In the genomic region with DNA sequence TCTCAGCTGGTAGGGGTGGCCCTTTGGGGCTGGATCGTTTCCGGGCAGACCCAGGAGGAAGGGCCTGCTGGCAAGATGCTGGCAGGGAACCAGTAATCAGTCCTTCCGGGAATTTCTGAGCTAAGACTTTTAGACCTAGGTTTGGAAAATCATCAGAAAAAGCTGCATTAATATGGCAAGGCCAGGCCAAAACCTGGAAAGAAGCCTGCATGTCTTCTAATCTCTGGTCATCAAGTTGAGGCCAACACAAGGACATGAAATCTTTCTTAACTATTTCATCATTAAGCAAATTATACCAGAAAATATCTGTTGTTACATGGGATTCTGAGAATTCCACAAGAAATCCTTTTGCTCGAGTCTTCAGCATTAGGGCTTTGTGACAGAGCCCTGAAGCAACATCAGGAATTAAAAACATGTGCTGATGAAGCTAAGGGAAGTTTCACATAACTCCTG, we compare ENCODE assay signal across 21 cellular contexts. TPM values are rescaled to one million over a fixed set of nuclear protein-coding genes. Genes with fewer than 3 reads are reported as not detected.
DNase-seq lines count a peak whose midpoint lies in the region; ATAC-seq, FAIRE-seq and TF ChIP-seq lines count a peak whose summit lies in the region.
"Had no signal": no experiment of that assay in that cellular context is flagged by ENCODE, and none has a peak within 500 bp of the region (broad histone marks: within the 10 kb centered on the region; RNA-seq: fewer than 3 reads in every experiment).

No MANE protein-coding gene starts in this region.

- H3K4me3 Mint-ChIP-seq in immature natural killer cell = no peak overlapping the region
- H3K4me3 Mint-ChIP-seq: CD14-positive monocyte; stimulated activated naive CD8-positive, alpha-beta T cell treated with anti-CD3 and anti-CD28 coated beads, Interleukin-15, Interleukin-2, amounts not matched to agents 100 ng/mL and 50 ng/mL, for 24 hours had no signal

- CTCF ChIA-PET in K562 (lab: Yijun Ruan, JAX; ENCODE audit: low intra/inter-chr PET ratio) = no interaction called here

- peaks cover 5 to 36% (median 31%) of the 10 kb centered on the region in 3 donors for H3K36me3 Mint-ChIP-seq in immature natural killer cell

- H2AFZ ChIP-seq in K562 (ENCODE audit: low read depth, low read length) (no peak overlapping the region), hepatocyte (no peak overlapping the region)

- H4K20me1 ChIP-seq in K562 (replicated peaks; ENCODE audit: control insufficient read depth, insufficient read depth, low read length) (no peaks in the 10 kb centered on the region), hepatocyte (ENCODE audit: insufficient read depth, poor library complexity, severe bottlenecking) (no peaks in the 10 kb centered on the region)

- H3K4me1 ChIP-seq in K562 (replicated peaks in 1 of 2; ENCODE audit: control insufficient read depth in 2 of 2, insufficient read depth in 2 of 2, low read length in 2 of 2) (no peaks in the 10 kb centered on the region; a peak in 1 of 5 replicates), hepatocyte (ENCODE audit: insufficient read depth) (peaks cover 26% of the 10 kb centered on the region), spleen (no peaks in the 10 kb centered on the region), stomach (peaks cover 0 to 9% (median 0%) of the 10 kb centered on the region in 4 donors)

- TF ChIP-seq CTCF in K562 (IDR thresholded peaks at IDR 0.05 in 2 of 3, conservative IDR thresholded peaks at IDR 0.05 in 1 of 3; ENCODE audit: insufficient read depth in 2 of 3, low read depth in 1 of 3, low read length in 3 of 3) (no peak), hepatocyte (IDR thresholded peaks at IDR 0.05; ENCODE audit: poor library complexity) (no peak), spleen (IDR thresholded peaks at IDR 0.05 in 8 of 11, conservative IDR thresholded peaks at IDR 0.05 in 3 of 11) (no peak), stomach (IDR thresholded peaks at IDR 0.05) (no peak)

- H3K36me3 ChIP-seq in K562 (ENCODE audit: control insufficient read depth, insufficient read depth, low read length) (no peaks in the 10 kb centered on the region), hepatocyte (replicated peaks; ENCODE audit: insufficient read depth, low read depth) (no peaks in the 10 kb centered on the region), spleen (peaks cover 0 to 33% (median 5%) of the 10 kb centered on the region in 6 donors), stomach (peaks cover 0 to 21% (median 11%) of the 10 kb centered on the region in 4 donors)
- H3K36me3 ChIP-seq: ovary had no signal

- H3K9me3 Mint-ChIP-seq in immature natural killer cell = no peaks in the 10 kb centered on the region
- H3K9me3 Mint-ChIP-seq: CD14-positive monocyte; stimulated activated naive CD8-positive, alpha-beta T cell treated with anti-CD3 and anti-CD28 coated beads, Interleukin-15, Interleukin-2, amounts not matched to agents 100 ng/mL and 50 ng/mL, for 24 hours had no signal

- in situ Hi-C loops in K562 (cut with MboI) = no loop called here

- H3K27me3 Mint-ChIP-seq in immature natural killer cell (ENCODE audit: low read depth in 3 of 3) = peaks cover 0 to 3% (median 0%) of the 10 kb centered on the region in 3 donors
- H3K27me3 Mint-ChIP-seq: stimulated activated naive CD8-positive, alpha-beta T cell treated with anti-CD3 and anti-CD28 coated beads, Interleukin-15, Interleukin-2, amounts not matched to agents 100 ng/mL and 50 ng/mL, for 24 hours had no signal

- TF ChIP-seq EP300 in K562 (IDR thresholded peaks at IDR 0.05; ENCODE audit: low read length) = no peak
- TF ChIP-seq EP300 in stomach (IDR thresholded peaks at IDR 0.05) = no peak

- no peaks in the 10 kb centered on the region for H3K9me1 ChIP-seq in K562 (ENCODE audit: control insufficient read depth, insufficient read depth, low read length)

- H3K9me3 ChIP-seq in K562 (replicated peaks; ENCODE audit: control insufficient read depth, insufficient read depth, low read depth, low read length) (no peaks in the 10 kb centered on the region), hepatocyte (ENCODE audit: low read depth) (no peaks in the 10 kb centered on the region), spleen (no peaks in the 10 kb centered on the region), stomach (no peaks in the 10 kb centered on the region)
- H3K9me3 ChIP-seq: ovary had no signal

- ATAC-seq in K562 = no peak

- peaks cover 2 to 10% of the 10 kb centered on the region in 2 donors for H3K4me1 Mint-ChIP-seq in immature natural killer cell

- intact Hi-C loops in K562 (cut with micrococcal nuclease) (no loop called here), spleen (cut with DNase I; ENCODE audit: low total_unique reads) (no loop called here), stomach (cut with DNase I; ENCODE audit: low total_unique reads) (no loop called here)

- 29% methylated on average over 4 of the region's 4 CpGs for WGBS in K562 (ENCODE audit: insufficient coverage, low coverage, missing lambda C conversion rate)
- WGBS in hepatocyte (ENCODE audit: low lambda C conversion rate, missing lambda C conversion rate) = 62% methylated on average over 4 of the region's 4 CpGs
- WGBS in spleen, 5 donors = 77 to 86% (median 81%) methylated on average over 4 of the region's 4 CpGs
- WGBS in stomach, 5 donors = 64 to 88% (median 75%) methylated on average over 4 of the region's 4 CpGs

- no peak for FAIRE-seq in K562 (lab: Jason Lieb, UNC)
- FAIRE-seq: islet of Langerhans had no signal

- H3K27ac Mint-ChIP-seq in immature natural killer cell = no peak overlapping the region
- H3K27ac Mint-ChIP-seq: stimulated activated naive CD8-positive, alpha-beta T cell treated with anti-CD3 and anti-CD28 coated beads, Interleukin-15, Interleukin-2, amounts not matched to agents 100 ng/mL and 50 ng/mL, for 24 hours had no signal

- DNase-seq in GM04503 (ENCODE audit: low read depth) (peak; percentile 93), K562 (ENCODE audit: extremely low read depth in 1 of 4, low spot score in 3 of 4) (no peak), hepatocyte (ENCODE audit: low spot score) (peak; percentile 30), spleen (no peak), immature natural killer cell (no peak), NCI-H345 treated with DMSO at 0.1 percent for 48 hours (lab: John Stamatoyannopoulos, UW; ENCODE audit: unreplicated experiment) (no peak), stomach (no peak), NCI-H774 (lab: John Stamatoyannopoulos, UW) (no peak)
- DNase-seq: activated CD4-positive, alpha-beta T cell treated with anti-CD3 and anti-CD28 coated beads for 48 hours; activated naive CD4-positive, alpha-beta T cell treated with anti-CD3 and anti-CD28 coated beads, Interleukin-2, amount 50 U/mL, for 16 hours; caudate nucleus; DMS79 treated with DMSO at 0.1 percent for 48 hours; GOT3; midbrain; NCI-H146; NCI-H446; ovary; T1000 had no signal

- TF ChIP-seq POLR2A in K562 (conservative IDR thresholded peaks at IDR 0.05) (no peak), spleen (IDR thresholded peaks at IDR 0.05) (no peak), stomach (IDR thresholded peaks at IDR 0.05) (no peak)

- H3K4me3 ChIP-seq in K562 = no peak overlapping the region
- no peak overlapping the region for H3K4me3 ChIP-seq in hepatocyte
- H3K4me3 ChIP-seq in spleen = no peak overlapping the region
- H3K4me3 ChIP-seq in stomach = no peak overlapping the region
- H3K4me3 ChIP-seq: ovary had no signal

- no peak for TF ChIP-seq RAD21 in K562 (CRISPR knock-in tag; conservative IDR thresholded peaks at IDR 0.05 in 1 of 2, IDR thresholded peaks at IDR 0.05 in 1 of 2)

- H3K9ac ChIP-seq in K562 (ENCODE audit: insufficient read depth in 1 of 2, low read depth in 2 of 2, low read length in 2 of 2) = no peak overlapping the region

- H3K4me2 ChIP-seq in K562 (ENCODE audit: insufficient read depth, low read length) (no peak overlapping the region), hepatocyte (no peak overlapping the region)

- H3K27ac ChIP-seq in K562 (ENCODE audit: extremely low read depth, low read depth, low read length) (no peak overlapping the region), hepatocyte (peak overlapping the region; percentile 85), spleen (peak overlapping the region in 5 of 8 donors; percentile 3 to 34 (median 11)), stomach (no peak overlapping the region)
- H3K27ac ChIP-seq: ovary had no signal

- no peaks in the 10 kb centered on the region for H3K79me2 ChIP-seq in K562 (ENCODE audit: control insufficient read depth, insufficient read depth, low read length)
- H3K79me2 ChIP-seq in hepatocyte = no peaks in the 10 kb centered on the region

- H3K27me3 ChIP-seq in K562 (ENCODE audit: control insufficient read depth in 2 of 2, insufficient read depth in 2 of 2, low read length in 2 of 2) (peaks cover 3 to 12% of the 10 kb centered on the region in 2 experiments; a peak in 1 of 5 replicates), hepatocyte (no peaks in the 10 kb centered on the region), spleen (replicated peaks in 1 of 7) (no peaks in the 10 kb centered on the region), stomach (no peaks in the 10 kb centered on the region)
- H3K27me3 ChIP-seq: ovary had no signal

- no TSS peak for BruUV-seq in K562 (replicated peaks; lab: Mats Ljungman, UMichigan)

- POLR2A ChIA-PET in K562 (lab: Yijun Ruan, JAX) = interaction anchor here (0.6 to 0.9 kb wide), 3 partner anchors 8 to 18 kb away, joined by 3 to 4 read pairs (median 3); no protein-coding TSS in a partner anchor

- H3K9me2 ChIP-seq in hepatocyte (replicated peaks; ENCODE audit: insufficient read depth) = no peaks in the 10 kb centered on the region

RNA-seq across cellular contexts. Expression of a gene that starts 19.9 kb away (rescaled TPM):
- total RNA-seq in K562 (2011; cell fraction: chromatin; rRNA removed; ENCODE audit: low replicate concordance) = not detected in 2 replicates
- not detected in 2 replicates for total RNA-seq in K562 (2011; cell fraction: nucleolus; rRNA removed)
- not detected in 2 replicates for total RNA-seq in K562 (2011; cell fraction: nucleoplasm; rRNA removed)
- total RNA-seq in K562 (2014; rRNA removed) = not detected in 2 replicates
- not detected in 2 replicates for total RNA-seq in K562 (2014; rRNA removed; fragmentation: Illumina TruSeq; extraction: Trizol)
- total RNA-seq in K562 (2015; rRNA removed; fragmentation: Illumina TruSeq; extraction: Trizol) = not detected in 2 replicates
- 6.5 and 9.7 TPM in 2 replicates for total RNA-seq in K562 (2021)
- not detected in 2 replicates for polyA plus RNA-seq in K562 (2011; rRNA removed)
- not detected in 2 replicates for polyA plus RNA-seq in K562 (2011; cell fraction: cytosol; rRNA removed)
- polyA plus RNA-seq in K562 (2011; cell fraction: nucleus; rRNA removed) = not detected in 2 replicates
- polyA plus RNA-seq in K562 (2012) = not detected in 2 replicates
- not detected in 2 replicates for polyA plus RNA-seq in K562 (2014; fragmentation: Illumina TruSeq; extraction: Trizol)
- polyA plus RNA-seq in K562 (2014; fragmentation: Nextera tagmentation; extraction: Ambion mirVana) = not detected
- not detected in 2 replicates for polyA plus RNA-seq in K562 (2014; rRNA removed)
- polyA minus RNA-seq in K562 (2011; rRNA and poly(A)+ RNA removed) = not detected in 2 replicates
- polyA minus RNA-seq in K562 (2011; cell fraction: cytosol; rRNA and poly(A)+ RNA removed) = not detected in 2 replicates
- polyA minus RNA-seq in K562 (2011; cell fraction: nucleus; rRNA and poly(A)+ RNA removed) = not detected in 2 replicates
- 3.4 and 3.8 TPM in 2 replicates for total RNA-seq in hepatocyte
- polyA plus RNA-seq in hepatocyte = 4.4 and 5.8 TPM in 2 replicates
- total RNA-seq in spleen = 1 to 10 TPM; 1.2 to 8.1 (median 4.0) TPM
- polyA plus RNA-seq in spleen = 1 to 10 TPM in 2 of 3 donors, under 1 TPM in 1; 0.79 to 1.4 (median 1.3) TPM
- not detected for polyA plus RNA-seq in immature natural killer cell
- not detected for total RNA-seq in stomach
- 10 to 100 TPM in 1 of 3 donors, 1 to 10 TPM in 2; 1.7 to 17.3 (median 5.5) TPM for polyA plus RNA-seq in stomach
- polyA plus RNA-seq: CD14-positive monocyte had no signal

RNA-seq across cellular contexts. Expression of a gene that starts 40.7 kb away (rescaled TPM):
- 9.3 and 12.1 TPM in 2 replicates for total RNA-seq in K562 (2011; cell fraction: chromatin; rRNA removed; ENCODE audit: low replicate concordance)
- total RNA-seq in K562 (2011; cell fraction: nucleolus; rRNA removed) = 4.0 and 6.7 TPM in 2 replicates
- total RNA-seq in K562 (2011; cell fraction: nucleoplasm; rRNA removed) = 4.3 and 10.6 TPM in 2 replicates
- total RNA-seq in K562 (2014; rRNA removed) = 1.5 and 4.2 TPM in 2 replicates
- 4.9 and 8.0 TPM in 2 replicates for total RNA-seq in K562 (2014; rRNA removed; fragmentation: Illumina TruSeq; extraction: Trizol)
- total RNA-seq in K562 (2015; rRNA removed; fragmentation: Illumina TruSeq; extraction: Trizol) = 4.6 and 5.0 TPM in 2 replicates
- total RNA-seq in K562 (2021) = 5.6 and 6.4 TPM in 2 replicates
- polyA plus RNA-seq in K562 (2011; rRNA removed) = 4.4 and 9.2 TPM in 2 replicates
- polyA plus RNA-seq in K562 (2011; cell fraction: cytosol; rRNA removed) = 4.7 and 6.3 TPM in 2 replicates
- polyA plus RNA-seq in K562 (2011; cell fraction: nucleus; rRNA removed) = 2.4 and 6.4 TPM in 2 replicates
- polyA plus RNA-seq in K562 (2012) = 5.3 and 9.7 TPM in 2 replicates
- polyA plus RNA-seq in K562 (2014; fragmentation: Illumina TruSeq; extraction: Trizol) = 8.1 and 10.9 TPM in 2 replicates
- polyA plus RNA-seq in K562 (2014; fragmentation: Nextera tagmentation; extraction: Ambion mirVana) = 10 to 100 TPM; 15.3 to 15.5 TPM
- 5.8 and 7.4 TPM in 2 replicates for polyA plus RNA-seq in K562 (2014; rRNA removed)
- 3.2 and 7.7 TPM in 2 replicates for polyA minus RNA-seq in K562 (2011; rRNA and poly(A)+ RNA removed)
- polyA minus RNA-seq in K562 (2011; cell fraction: cytosol; rRNA and poly(A)+ RNA removed) = 0.55 and 2.5 TPM in 2 replicates
- 1.5 and 3.9 TPM in 2 replicates for polyA minus RNA-seq in K562 (2011; cell fraction: nucleus; rRNA and poly(A)+ RNA removed)
- 5.5 and 11.4 TPM in 2 replicates for total RNA-seq in hepatocyte
- polyA plus RNA-seq in hepatocyte = 17.2 and 17.8 TPM in 2 replicates
- total RNA-seq in spleen = 10 to 100 TPM; 11.1 to 19.3 (median 15.6) TPM
- 1 to 10 TPM; 2.3 to 4.4 (median 4.1) TPM for polyA plus RNA-seq in spleen
- polyA plus RNA-seq in immature natural killer cell = 10 to 100 TPM; 17.9 to 22.4 (median 20.8) TPM
- 1 to 10 TPM in 3 of 5 donors, under 1 TPM in 2; 0.58 to 6.2 (median 2.6) TPM for total RNA-seq in stomach
- 1 to 10 TPM; 2.2 to 5.2 (median 4.5) TPM for polyA plus RNA-seq in stomach

RNA-seq across cellular contexts. Expression of a gene that starts 55.5 kb away (rescaled TPM):
- total RNA-seq in K562 (2011; cell fraction: chromatin; rRNA removed; ENCODE audit: low replicate concordance) = 1.00 TPM in 1 of 2 replicates, not detected in the other
- 0.33 and 3.7 TPM in 2 replicates for total RNA-seq in K562 (2011; cell fraction: nucleolus; rRNA removed)
- 0.31 and 0.66 TPM in 2 replicates for total RNA-seq in K562 (2011; cell fraction: nucleoplasm; rRNA removed)
- total RNA-seq in K562 (2014; rRNA removed) (0.16 and 0.23 TPM in 2 replicates), K562 (2014; rRNA removed; fragmentation: Illumina TruSeq; extraction: Trizol) (0.29 and 0.91 TPM in 2 replicates), K562 (2015; rRNA removed; fragmentation: Illumina TruSeq; extraction: Trizol) (0.26 and 0.94 TPM in 2 replicates), K562 (2021) (0.18 and 0.22 TPM in 2 replicates), hepatocyte (not detected in 2 replicates), spleen (under 1 TPM in 1 of 7 donors, not detected in 6; 0.44 TPM), stomach (not detected)
- polyA plus RNA-seq in K562 (2011; rRNA removed) (0.14 and 0.50 TPM in 2 replicates), K562 (2014; fragmentation: Illumina TruSeq; extraction: Trizol) (0.24 and 1.00 TPM in 2 replicates), K562 (2014; fragmentation: Nextera tagmentation; extraction: Ambion mirVana) (1 to 10 TPM; 1.0 to 2.4 TPM), K562 (2014; rRNA removed) (0.11 and 0.13 TPM in 2 replicates), hepatocyte (0.30 TPM in 1 of 2 replicates, not detected in the other), spleen (1 to 10 TPM in 1 of 3 donors, under 1 TPM in 2; 0.26 to 3.6 (median 0.46) TPM), immature natural killer cell (not detected), stomach (under 1 TPM in 1 of 3 donors, not detected in 2; 0.48 TPM)
- polyA plus RNA-seq in K562 (2011; cell fraction: cytosol; rRNA removed) = 0.07 and 0.19 TPM in 2 replicates
- 0.29 and 2.2 TPM in 2 replicates for polyA plus RNA-seq in K562 (2011; cell fraction: nucleus; rRNA removed)
- polyA plus RNA-seq in K562 (2012) = 0.91 and 6.4 TPM in 2 replicates
- polyA minus RNA-seq in K562 (2011; rRNA and poly(A)+ RNA removed) = not detected in 2 replicates
- polyA minus RNA-seq in K562 (2011; cell fraction: cytosol; rRNA and poly(A)+ RNA removed) = not detected in 2 replicates
- polyA minus RNA-seq in K562 (2011; cell fraction: nucleus; rRNA and poly(A)+ RNA removed) = not detected in 2 replicates
- total RNA-seq: ovary had no signal
- polyA plus RNA-seq: CD14-positive monocyte, ovary had no signal

Comparison
In these comparisons a context has a peak if more than half of its experiments do, and no peak if none do; other contexts are left out.
1. DNase-seq: peak in GM04503 (single experiment) and hepatocyte (single experiment); none in K562 (0 of 4), spleen (single experiment), immature natural killer cell (0 of 3), NCI-H345 treated with DMSO at 0.1 percent for 48 hours (single experiment), stomach (single experiment) and NCI-H774 (single experiment).
2. H3K27ac ChIP-seq: peak in hepatocyte (single experiment) and spleen (5 of 8); none in K562 (single experiment) and stomach (0 of 5).